In the genomic region with DNA sequence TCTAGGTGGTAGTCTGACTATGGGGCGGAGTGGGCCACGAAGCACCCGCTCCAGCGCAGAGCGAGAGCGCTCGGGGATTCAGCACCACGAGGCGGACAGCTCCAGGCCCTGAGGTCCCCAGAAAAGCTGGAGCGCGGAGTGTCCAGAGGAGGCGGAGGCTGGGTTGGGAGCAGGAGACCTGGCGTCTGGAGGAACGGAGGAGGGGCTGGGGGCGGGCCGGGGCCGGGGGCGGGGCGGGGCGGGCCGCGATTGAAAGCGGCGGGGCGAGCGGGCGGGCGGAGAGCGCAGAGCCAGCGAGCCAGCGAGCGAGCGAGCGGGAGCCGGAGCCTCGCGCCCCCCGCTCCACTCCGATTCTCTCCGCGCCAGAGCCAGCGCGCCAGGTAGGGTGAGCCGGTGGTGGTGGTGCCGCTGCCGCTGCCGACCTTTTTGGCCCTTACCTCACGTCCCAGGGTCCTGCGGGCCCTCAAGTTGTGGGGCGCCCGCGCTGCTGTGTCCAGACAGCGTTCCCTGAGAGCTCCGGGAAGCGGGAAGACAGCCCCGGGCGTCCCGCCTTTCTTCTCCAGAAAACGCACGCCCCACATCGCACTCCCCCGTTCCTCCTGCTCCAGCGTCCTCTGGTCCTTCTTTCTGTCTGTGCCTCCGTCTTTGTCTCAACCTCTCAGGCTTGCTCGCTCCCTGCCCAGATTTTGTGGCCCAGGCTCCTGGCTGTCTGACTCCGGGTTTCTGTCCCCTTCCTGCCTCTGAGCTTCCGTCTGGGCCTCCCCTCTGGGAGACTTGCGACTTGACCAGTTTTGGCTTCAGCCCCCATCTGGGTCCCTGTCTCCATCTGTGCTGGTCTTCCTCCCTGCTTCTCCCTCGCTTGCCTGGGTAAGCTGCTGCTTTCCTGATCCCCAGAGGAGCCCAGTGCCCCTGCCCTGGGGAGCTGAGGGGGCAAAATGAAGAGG, we compare ENCODE assay signal across 1 cellular context.
TF ChIP-seq lines count a peak whose summit lies in the region.

A gene (plus strand): TSS at position 281 of the 944 bp plus-strand sequence. CDS start 1,916 bp downstream, outside the sequence.

TF ChIP-seq in HEK293, 187 proteins besides CTCF, POLR2A, EP300 and RAD21 (continued from another document):
- TF ChIP-seq, protein P1, sequence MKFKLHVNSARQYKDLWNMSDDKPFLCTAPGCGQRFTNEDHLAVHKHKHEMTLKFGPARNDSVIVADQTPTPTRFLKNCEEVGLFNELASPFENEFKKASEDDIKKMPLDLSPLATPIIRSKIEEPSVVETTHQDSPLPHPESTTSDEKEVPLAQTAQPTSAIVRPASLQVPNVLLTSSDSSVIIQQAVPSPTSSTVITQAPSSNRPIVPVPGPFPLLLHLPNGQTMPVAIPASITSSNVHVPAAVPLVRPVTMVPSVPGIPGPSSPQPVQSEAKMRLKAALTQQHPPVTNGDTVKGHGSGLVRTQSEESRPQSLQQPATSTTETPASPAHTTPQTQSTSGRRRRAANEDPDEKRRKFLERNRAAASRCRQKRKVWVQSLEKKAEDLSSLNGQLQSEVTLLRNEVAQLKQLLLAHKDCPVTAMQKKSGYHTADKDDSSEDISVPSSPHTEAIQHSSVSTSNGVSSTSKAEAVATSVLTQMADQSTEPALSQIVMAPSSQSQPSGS (tag by site-specific recombination; IDR thresholded peaks at IDR 0.05; ENCODE audit: low read depth), result no peak
